15 cellular contexts compared by ENCODE assay signal in the genomic region with DNA sequence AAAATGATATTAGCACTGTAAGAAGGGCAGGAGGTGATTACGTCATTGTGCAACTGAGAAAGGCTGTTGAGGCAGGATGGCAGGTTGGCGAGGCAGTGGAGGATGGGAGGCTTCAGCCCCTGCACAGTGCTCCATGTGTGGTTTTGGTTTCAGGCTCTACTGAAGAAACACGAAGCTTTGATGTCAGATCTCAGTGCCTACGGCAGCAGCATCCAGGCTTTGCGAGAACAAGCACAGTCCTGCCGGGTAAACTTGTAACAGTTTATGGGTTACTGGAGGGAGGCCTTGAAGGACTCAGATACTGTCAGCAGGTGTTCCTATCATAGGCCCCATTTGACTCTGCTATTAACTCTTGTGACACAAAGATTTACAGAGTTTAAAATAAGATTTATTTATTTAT. TPM values are rescaled to one million over a fixed set of nuclear protein-coding genes. Genes with fewer than 3 reads are reported as not detected.
DNase-seq lines count a peak whose midpoint lies in the region; ATAC-seq, FAIRE-seq and TF ChIP-seq lines count a peak whose summit lies in the region.
"Had no signal": no experiment of that assay in that cellular context is flagged by ENCODE, and none has a peak within 500 bp of the region (broad histone marks: within the 10 kb centered on the region; RNA-seq: fewer than 3 reads in every experiment).

No MANE protein-coding gene starts in this region.

- TF ChIP-seq CTCF in astrocyte (IDR thresholded peaks at IDR 0.05; ENCODE audit: insufficient read depth, low read depth, low read length) (no peak), vagina (IDR thresholded peaks at IDR 0.05) (no peak), endodermal cell (conservative IDR thresholded peaks at IDR 0.05) (no peak)

- H3K9me3 Mint-ChIP-seq in astrocyte (ENCODE audit: unreplicated experiment) (no peaks in the 10 kb centered on the region), endodermal cell (no peaks in the 10 kb centered on the region)
- H3K9me3 Mint-ChIP-seq: CD8-positive, alpha-beta memory T cell had no signal

- TF ChIP-seq POLR2A in vagina (IDR thresholded peaks at IDR 0.05) = no peak

- H3K4me2 ChIP-seq in astrocyte (ENCODE audit: low read length) = no peak overlapping the region

- no peaks in the 10 kb centered on the region for H3K9me3 ChIP-seq in astrocyte (ENCODE audit: insufficient read depth, low read depth, low read length)
- H3K9me3 ChIP-seq in vagina = no peaks in the 10 kb centered on the region
- H3K9me3 ChIP-seq in endodermal cell (ENCODE audit: control insufficient read depth, low read length) = no peaks in the 10 kb centered on the region
- H3K9me3 ChIP-seq: gastroesophageal sphincter had no signal

- H3K79me2 ChIP-seq in astrocyte (ENCODE audit: insufficient read depth, low read length) = peaks cover 6% of the 10 kb centered on the region

- H3K27me3 Mint-ChIP-seq in astrocyte (ENCODE audit: low read depth, unreplicated experiment) (no peaks in the 10 kb centered on the region), endodermal cell (ENCODE audit: insufficient read depth) (no peaks in the 10 kb centered on the region)
- H3K27me3 Mint-ChIP-seq: CD8-positive, alpha-beta memory T cell had no signal

- intact Hi-C loops in vagina (cut with DNase I) = no loop called here

- no peak overlapping the region for H3K27ac ChIP-seq in astrocyte (ENCODE audit: low read depth, low read length)
- no peak overlapping the region for H3K27ac ChIP-seq in vagina
- H3K27ac ChIP-seq in endodermal cell (ENCODE audit: low read depth, low read length) = no peak overlapping the region
- H3K27ac ChIP-seq: gastroesophageal sphincter, HL-60 had no signal

- ATAC-seq in GM18861 (IDR thresholded peaks at IDR 0.05; ENCODE audit: unreplicated experiment) = no peak
- ATAC-seq: gastroesophageal sphincter had no signal

- FAIRE-seq in astrocyte (lab: Jason Lieb, UNC) = no peak
- FAIRE-seq: urothelium cell line had no signal

- peak; percentile 98 for DNase-seq in Jurkat, Clone E6-1 (ENCODE audit: low read depth, low spot score)
- peak; percentile 11 to 18 for DNase-seq in activated CD4-positive, alpha-beta T cell treated with anti-CD3 and anti-CD28 coated beads, Interleukin-2, amount 50 U/mL, for 4 hours
- DNase-seq in astrocyte (ENCODE audit: low read depth) (no peak), NCI-H187 (lab: John Stamatoyannopoulos, UW) (no peak), vagina (ENCODE audit: extremely low spot score in 2 of 2) (no peak), endodermal cell (no peak)
- DNase-seq in stimulated activated CD8-positive, alpha-beta memory T cell treated with anti-CD3 and anti-CD28 coated beads, Interleukin-15, amount 100 ng/mL, for 48 hours (ENCODE audit: low read depth in 2 of 2) = peak; percentile 15 to 23
- DNase-seq: dorsolateral prefrontal cortex, NCI-H1436 treated with DMSO at 0.1 percent for 48 hours, SW 1271 had no signal

- H3K36me3 Mint-ChIP-seq in astrocyte (ENCODE audit: low read depth, unreplicated experiment) (peaks cover 40% of the 10 kb centered on the region), endodermal cell (ENCODE audit: low read depth) (peaks cover 82% of the 10 kb centered on the region)

- H3K27me3 ChIP-seq in astrocyte (ENCODE audit: insufficient read depth, low read length) (no peaks in the 10 kb centered on the region), vagina (no peaks in the 10 kb centered on the region), endodermal cell (ENCODE audit: control insufficient read depth, insufficient read depth, low read length, poor library complexity, severe bottlenecking) (no peaks in the 10 kb centered on the region)
- H3K27me3 ChIP-seq: dorsolateral prefrontal cortex, gastroesophageal sphincter had no signal

- 81 to 82% methylated on average over 6 of the region's 6 CpGs for WGBS in endodermal cell (ENCODE audit: insufficient coverage in 1 of 2, insufficient read length in 1 of 2), 2 experiments

- no peak overlapping the region for H3K4me3 ChIP-seq in Jurkat, Clone E6-1 (ENCODE audit: low read length)
- H3K4me3 ChIP-seq in astrocyte (ENCODE audit: insufficient read depth, low read depth, low read length) (no peak overlapping the region), vagina (no peak overlapping the region), endodermal cell (ENCODE audit: low read length) (no peak overlapping the region)
- H3K4me3 ChIP-seq: dorsolateral prefrontal cortex, gastroesophageal sphincter had no signal

- peak overlapping the region; percentile 19 for H3K27ac Mint-ChIP-seq in astrocyte (ENCODE audit: unreplicated experiment)
- H3K27ac Mint-ChIP-seq in endodermal cell = no peak overlapping the region

- H3K4me3 Mint-ChIP-seq in astrocyte (ENCODE audit: unreplicated experiment) (no peak overlapping the region), endodermal cell (no peak overlapping the region)
- H3K4me3 Mint-ChIP-seq: CD8-positive, alpha-beta memory T cell had no signal

- H3K4me1 ChIP-seq in astrocyte (ENCODE audit: insufficient read depth, low read length) = no peaks in the 10 kb centered on the region
- no peaks in the 10 kb centered on the region for H3K4me1 ChIP-seq in vagina
- H3K4me1 ChIP-seq in endodermal cell (ENCODE audit: control insufficient read depth, insufficient read depth, low read length) = no peaks in the 10 kb centered on the region
- H3K4me1 ChIP-seq: gastroesophageal sphincter had no signal

- peaks cover 75% of the 10 kb centered on the region for H3K36me3 ChIP-seq in astrocyte (ENCODE audit: insufficient read depth, low read length)
- H3K36me3 ChIP-seq in vagina = peaks cover 0 to 97% of the 10 kb centered on the region in 2 donors
- H3K36me3 ChIP-seq in endodermal cell (ENCODE audit: control insufficient read depth, insufficient read depth, low read length) = peaks cover 89% of the 10 kb centered on the region

- H3K4me1 Mint-ChIP-seq in astrocyte (ENCODE audit: low read depth, unreplicated experiment) = no peaks in the 10 kb centered on the region
- no peaks in the 10 kb centered on the region for H3K4me1 Mint-ChIP-seq in endodermal cell

- H4K20me1 ChIP-seq in astrocyte (ENCODE audit: insufficient read depth, low read length) = peaks cover 65% of the 10 kb centered on the region

- H3K9ac ChIP-seq in astrocyte (ENCODE audit: low read length) = no peak overlapping the region
- no peak overlapping the region for H3K9ac ChIP-seq in endodermal cell (ENCODE audit: extremely low read depth, low read length, poor library complexity, severe bottlenecking)

- H2AFZ ChIP-seq in astrocyte (ENCODE audit: low read depth, low read length) = no peak overlapping the region

RNA-seq across cellular contexts. Expression of a gene that starts 35.1 kb away (rescaled TPM):
- polyA plus RNA-seq in Jurkat, Clone E6-1 (2012; ENCODE audit: insufficient read depth, insufficient read length) = 191 TPM
- total RNA-seq in astrocyte (523 and 604 TPM in 2 replicates), vagina (292 TPM), endodermal cell (100 to 1,000 TPM; 309 to 319 TPM)
- 190 TPM for polyA plus RNA-seq in endodermal cell (2013, experiment 1 of 2)
- polyA plus RNA-seq in endodermal cell (2013, experiment 2 of 2) = 174 TPM

Comparison
In these comparisons a context has a peak if more than half of its experiments do, and no peak if none do; other contexts are left out.
1. DNase-seq: peak in Jurkat, Clone E6-1 (single experiment), activated CD4-positive, alpha-beta T cell treated with anti-CD3 and anti-CD28 coated beads, Interleukin-2, amount 50 U/mL, for 4 hours (2 of 2) and stimulated activated CD8-positive, alpha-beta memory T cell treated with anti-CD3 and anti-CD28 coated beads, Interleukin-15, amount 100 ng/mL, for 48 hours (2 of 2); none in astrocyte (single experiment), NCI-H187 (0 of 2), vagina (0 of 2) and endodermal cell (single experiment).